In the genomic region with DNA sequence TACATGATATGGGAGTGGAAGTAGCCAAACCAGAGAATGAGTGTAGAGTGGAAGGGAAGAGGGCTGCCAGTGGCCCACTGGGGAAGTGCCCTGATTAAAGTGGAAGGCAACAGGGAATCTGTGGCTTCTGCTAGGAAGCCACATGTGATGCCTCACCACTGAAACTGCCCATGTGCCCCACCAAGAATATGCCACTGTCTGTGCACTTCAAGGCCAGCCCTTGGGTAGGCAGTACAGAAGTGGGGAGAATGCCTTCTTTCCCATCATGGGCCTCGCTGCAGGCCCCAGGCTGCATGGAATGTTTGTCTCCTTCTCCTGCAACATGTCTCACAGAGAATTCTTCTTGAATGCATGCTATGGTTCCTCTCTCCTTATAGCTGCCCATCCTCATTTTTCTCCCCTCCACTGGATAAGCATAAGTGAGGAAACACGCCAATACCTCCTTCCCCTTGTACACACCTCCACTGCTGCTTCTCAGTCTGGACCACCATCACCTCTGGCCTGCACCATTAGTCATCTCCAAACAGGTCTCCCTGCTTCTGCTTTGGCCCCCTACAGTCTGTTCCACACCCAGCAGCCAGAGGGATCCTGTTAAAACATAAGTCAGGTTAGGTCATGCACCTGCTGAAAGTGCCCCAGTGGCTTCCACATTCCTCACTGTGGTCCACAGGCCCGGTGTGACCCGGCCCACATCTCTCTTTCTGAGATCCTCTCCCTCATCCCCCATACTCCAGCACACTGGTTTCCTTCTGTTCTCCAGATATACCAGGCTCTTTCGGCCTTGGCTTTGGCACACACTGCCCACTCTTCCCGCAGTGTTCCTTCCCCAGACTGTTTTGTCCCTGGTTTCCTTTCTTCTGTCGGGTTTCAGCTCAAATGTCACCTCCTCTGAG, we compare ENCODE assay signal across 16 cellular contexts. TPM values are rescaled to one million over a fixed set of nuclear protein-coding genes. Genes with fewer than 3 reads are reported as not detected.
A peak's percentile ranks its signal among the peaks of the same experiment; 100 is the strongest.
DNase-seq lines count a peak whose midpoint lies in the region; ATAC-seq, FAIRE-seq and TF ChIP-seq lines count a peak whose summit lies in the region.
"Had no signal": no experiment of that assay in that cellular context is flagged by ENCODE, and none has a peak within 500 bp of the region (broad histone marks: within the 10 kb centered on the region; RNA-seq: fewer than 3 reads in every experiment).

No MANE protein-coding gene starts in this region.

- no peak for DNase-seq in GM12878 (ENCODE audit: low read depth, low spot score)
- DNase-seq in spleen: no peak
- no peak for DNase-seq in HuH-7.5 (ENCODE audit: low spot score)
- DNase-seq in SW480 (ENCODE audit: low spot score): no peak
- no peak for DNase-seq in ACHN
- DNase-seq in caudate nucleus (lab: John Stamatoyannopoulos, UW): no peak
- DNase-seq: activated CD4-positive, alpha-beta memory T cell treated with anti-CD3 and anti-CD28 coated beads, Interleukin-2, amount 10 ng/mL, durations not matched to agents 7 days and 5 days; activated effector memory CD4-positive, alpha-beta T cell treated with Interleukin-2 at 50 U/mL for 16 hours; aorta; NCI-H1436 treated with DMSO at 0.1 percent for 48 hours; sigmoid colon; stimulated activated naive CD4-positive, alpha-beta T cell treated with Interleukin-2 at 50 U/mL for 16 hours had no signal

- H3K4me2 ChIP-seq in GM12878 (ENCODE audit: control insufficient read depth, insufficient read depth): peak overlapping the region; percentile 48; the same call in 1 of the 2 replicates

- BruUV-seq in GM12878 (replicated peaks; lab: Mats Ljungman, UMichigan): no TSS peak

- no peak overlapping the region for H2AFZ ChIP-seq in GM12878 (ENCODE audit: control insufficient read depth, low read depth, low read length)

- H3K36me3 ChIP-seq in GM12878 (ENCODE audit: control insufficient read depth in 2 of 2, insufficient read depth in 2 of 2, low read length in 1 of 2) (peaks cover 0 to 4% of the 10 kb centered on the region in 2 experiments; a peak in 3 of 4 replicates), spleen (peaks cover 0 to 6% (median 0%) of the 10 kb centered on the region in 6 donors)
- H3K36me3 ChIP-seq: sigmoid colon had no signal

- H3K4me3 ChIP-seq in GM12878 (no peak overlapping the region), spleen (peak overlapping the region in 1 of 8 donors; percentile 43)
- H3K4me3 ChIP-seq: sigmoid colon had no signal

- no peak for TF ChIP-seq POLR2A in GM12878 (IDR thresholded peaks at IDR 0.05; ENCODE audit: low read depth, low read length)
- TF ChIP-seq POLR2A in spleen (IDR thresholded peaks at IDR 0.05): no peak

- POLR2A ChIA-PET in GM12878 (lab: Charles Lee): interaction anchor here (1.0 kb wide), 2 partner anchors 15 to 123 kb away, joined by 3 read pairs; no protein-coding TSS in a partner anchor

- H3K79me2 ChIP-seq in GM12878 (ENCODE audit: control insufficient read depth, insufficient read depth, low read length): peaks cover 19% of the 10 kb centered on the region

- peak overlapping the region; percentile 29; the same call in 1 of the 2 replicates for H3K27ac ChIP-seq in GM12878 (ENCODE audit: control insufficient read depth, insufficient read depth)
- H3K27ac ChIP-seq in spleen: peak overlapping the region in 7 of 8 donors; percentile 48 to 87 (median 79)
- H3K27ac ChIP-seq in caudate nucleus (ENCODE audit: low read depth, low read length): no peak overlapping the region
- H3K27ac ChIP-seq: C4-2B, epithelial cell of prostate, sigmoid colon had no signal

- H3K4me1 ChIP-seq in GM12878 (ENCODE audit: control insufficient read depth, insufficient read depth, low read length) (peaks cover 25% of the 10 kb centered on the region), spleen (peaks cover 5 to 68% (median 34%) of the 10 kb centered on the region in 6 donors)
- H3K4me1 ChIP-seq: sigmoid colon had no signal

- FAIRE-seq in GM12878 (lab: Jason Lieb, UNC): no peak

- intact Hi-C loops in GM12878 (cut with micrococcal nuclease; ENCODE audit: unreplicated experiment): no loop called here
- intact Hi-C loops in spleen (cut with DNase I; ENCODE audit: low total_unique reads): no loop called here

- no peak for TF ChIP-seq RAD21 in GM12878 (IDR thresholded peaks at IDR 0.05; ENCODE audit: insufficient read depth, low read depth, low read length)

- H3K9me3 ChIP-seq in GM12878 (replicated peaks; ENCODE audit: control insufficient read depth, insufficient read depth, low read length) (no peaks in the 10 kb centered on the region), spleen (peaks cover 0 to 5% (median 0%) of the 10 kb centered on the region in 8 donors)

- TF ChIP-seq CTCF in GM12873 (IDR thresholded peaks at IDR 0.05; ENCODE audit: insufficient read depth, low read depth, low read length, missing control alignments): peak; percentile 47
- TF ChIP-seq CTCF in GM12878 (IDR thresholded peaks at IDR 0.05 in 2 of 3, conservative IDR thresholded peaks at IDR 0.05 in 1 of 3; ENCODE audit: control insufficient read depth in 2 of 3, extremely low read depth in 1 of 3, insufficient read depth in 1 of 3, low read depth in 3 of 3, low read length in 3 of 3): no peak
- no peak for TF ChIP-seq CTCF in spleen (IDR thresholded peaks at IDR 0.05 in 8 of 11, conservative IDR thresholded peaks at IDR 0.05 in 3 of 11)

- RAD21 ChIA-PET in GM12878 (lab: Charles Lee; ENCODE audit: unreplicated experiment): interaction anchor here (1.2 to 1.4 kb wide), 2 partner anchors 24 to 36 kb away, joined by 3 to 4 read pairs; no protein-coding TSS in a partner anchor

- WGBS in GM12878 (ENCODE audit: insufficient coverage, insufficient replicate concordance, low lambda C conversion rate, missing lambda C conversion rate): 76% methylated on average over 7 of the region's 7 CpGs
- 81 to 92% (median 86%) methylated on average over 7 of the region's 7 CpGs for WGBS in spleen, 5 donors

- in situ Hi-C loops in GM12878 (cut with MboI): no loop called here
- in situ Hi-C loops in ACHN (cut with HindIII; ENCODE audit: low pct_ligation_motif_present, low pct_unique_long_range_greater_than_20kb, low sequenced_read_pairs): no loop called here

- ATAC-seq in HG03175 (IDR thresholded peaks at IDR 0.05; ENCODE audit: unreplicated experiment) (peak; percentile 68), GM12878 (peak; percentile 60)

- no peak for TF ChIP-seq EP300 in GM12878 (IDR thresholded peaks at IDR 0.05; ENCODE audit: borderline replicate concordance in 1 of 2, control insufficient read depth in 1 of 2, low read depth in 2 of 2, low read length in 2 of 2)

- H3K27me3 ChIP-seq in GM12878 (replicated peaks in 1 of 2; ENCODE audit: control insufficient read depth in 2 of 2, insufficient read depth in 2 of 2, low read length in 1 of 2) (no peaks in the 10 kb centered on the region), spleen (replicated peaks in 1 of 7) (no peaks in the 10 kb centered on the region)
- H3K27me3 ChIP-seq: sigmoid colon had no signal

- CTCF ChIA-PET in GM12878 (lab: Yijun Ruan, JAX): interaction anchor here (0.7 kb wide), 1 partner anchor 34 kb away, joined by 3 read pairs; no protein-coding TSS in a partner anchor

- SMC1A ChIA-PET in GM12878 (lab: Charles Lee; ENCODE audit: uncharacterized antibody, unreplicated experiment): interaction anchor here (0.6 to 1.4 kb wide), 2 partner anchors 25 to 34 kb away, joined by 3 read pairs; no protein-coding TSS in a partner anchor

- no peak overlapping the region for H3K9ac ChIP-seq in GM12878 (ENCODE audit: control insufficient read depth, insufficient read depth, low read length)

- H4K20me1 ChIP-seq in GM12878 (ENCODE audit: control insufficient read depth, insufficient read depth): no peaks in the 10 kb centered on the region

TF ChIP-seq in GM12878, 131 proteins besides CTCF, POLR2A, EP300 and RAD21 (continues in another document):
- TF ChIP-seq, protein P1, sequence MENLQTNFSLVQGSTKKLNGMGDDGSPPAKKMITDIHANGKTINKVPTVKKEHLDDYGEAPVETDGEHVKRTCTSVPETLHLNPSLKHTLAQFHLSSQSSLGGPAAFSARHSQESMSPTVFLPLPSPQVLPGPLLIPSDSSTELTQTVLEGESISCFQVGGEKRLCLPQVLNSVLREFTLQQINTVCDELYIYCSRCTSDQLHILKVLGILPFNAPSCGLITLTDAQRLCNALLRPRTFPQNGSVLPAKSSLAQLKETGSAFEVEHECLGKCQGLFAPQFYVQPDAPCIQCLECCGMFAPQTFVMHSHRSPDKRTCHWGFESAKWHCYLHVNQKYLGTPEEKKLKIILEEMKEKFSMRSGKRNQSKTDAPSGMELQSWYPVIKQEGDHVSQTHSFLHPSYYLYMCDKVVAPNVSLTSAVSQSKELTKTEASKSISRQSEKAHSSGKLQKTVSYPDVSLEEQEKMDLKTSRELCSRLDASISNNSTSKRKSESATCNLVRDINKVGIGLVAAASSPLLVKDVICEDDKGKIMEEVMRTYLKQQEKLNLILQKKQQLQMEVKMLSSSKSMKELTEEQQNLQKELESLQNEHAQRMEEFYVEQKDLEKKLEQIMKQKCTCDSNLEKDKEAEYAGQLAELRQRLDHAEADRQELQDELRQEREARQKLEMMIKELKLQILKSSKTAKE (IDR thresholded peaks at IDR 0.05; ENCODE audit: low read depth, poor library complexity, severe bottlenecking): no peak

RNA-seq across cellular contexts. Expression of a gene that starts 37.1 kb away (rescaled TPM):
- total RNA-seq in GM12878 (2013; cell fraction: nucleolus; rRNA removed): 16.4 and 17.4 TPM in 2 replicates
- total RNA-seq in GM12878 (2014; rRNA removed) (22.5 and 26.1 TPM in 2 replicates), GM12878 (2014; rRNA removed; fragmentation: Illumina TruSeq; extraction: Trizol) (32.7 and 33.2 TPM in 2 replicates), GM12878 (2021) (30.4 and 30.8 TPM in 2 replicates), spleen (10 to 100 TPM; 31.0 to 46.3 (median 42.1) TPM)
- polyA plus RNA-seq in GM12878 (2011; ENCODE audit: low read depth): 8.9 TPM
- polyA plus RNA-seq in GM12878 (2011; rRNA removed) (53.2 and 75.9 TPM in 2 replicates), GM12878 (2014; fragmentation: Illumina TruSeq; extraction: Trizol) (29.5 and 37.1 TPM in 2 replicates), GM12878 (2014; fragmentation: Nextera tagmentation; extraction: Ambion mirVana) (10 to 100 TPM; 22.9 to 29.7 TPM), GM12878 (2014; rRNA removed) (15.5 and 22.0 TPM in 2 replicates), GM12878 (2016; fragmentation: Nextera tagmentation; extraction: Ambion mirVana) (10 to 100 TPM; 45.4 to 56.2 TPM), spleen (10 to 100 TPM; 20.8 to 38.6 (median 28.6) TPM)
- polyA plus RNA-seq in GM12878 (2011; cell fraction: cytosol; rRNA removed): 18.6 and 19.2 TPM in 2 replicates
- polyA plus RNA-seq in GM12878 (2011; cell fraction: nucleus; rRNA removed): 18.8 and 20.3 TPM in 2 replicates
- 12.6 and 21.3 TPM in 2 replicates for polyA plus RNA-seq in GM12878 (2012)
- polyA minus RNA-seq in GM12878 (2011; rRNA and poly(A)+ RNA removed): 17.6 and 33.0 TPM in 2 replicates
- 8.2 and 11.4 TPM in 2 replicates for polyA minus RNA-seq in GM12878 (2011; cell fraction: cytosol; rRNA and poly(A)+ RNA removed)
- polyA minus RNA-seq in GM12878 (2011; cell fraction: nucleus; rRNA and poly(A)+ RNA removed): 7.9 and 8.5 TPM in 2 replicates
